8 cellular contexts compared by ENCODE assay signal in genomic region chr5:16552666-16553343, GRCh38.
DNase-seq lines count a peak whose midpoint lies in the region; ATAC-seq, FAIRE-seq and TF ChIP-seq lines count a peak whose summit lies in the region.

No MANE protein-coding gene starts in this region.

- no peaks in the 10 kb centered on the region for H3K36me3 ChIP-seq in HepG2 (replicated peaks in 1 of 2; ENCODE audit: control insufficient read depth in 1 of 2, insufficient read depth in 2 of 2, low read length in 2 of 2)

- FAIRE-seq in HepG2 (lab: Jason Lieb, UNC) = peak; percentile 77

- no peak for TF ChIP-seq POLR2A in HepG2 (IDR thresholded peaks at IDR 0.05; ENCODE audit: insufficient read depth in 1 of 2, low read depth in 2 of 2, low read length in 2 of 2)

- H3K27ac Mint-ChIP-seq in activated B cell treated with CpG ODN at 0.5 μM for 24 hours = no peak overlapping the region

- no peak overlapping the region for H3K9ac ChIP-seq in HepG2 (ENCODE audit: insufficient read depth, low read depth, low read length)

- ATAC-seq in HG02678 (IDR thresholded peaks at IDR 0.05; ENCODE audit: unreplicated experiment) (peak; percentile 80), activated B cell treated with CpG ODN at 0.5 μM for 24 hours (ENCODE audit: low read depth) (peak; percentile 79), HepG2 (peak; percentile 98)

- CTCF ChIA-PET in activated B cell treated with CpG ODN at 0.5 μM for 24 hours (lab: Charles Lee) (interaction anchor here (0.7 to 1.7 kb wide), 6 partner anchors 18 to 114 kb away, joined by 3 to 7 read pairs (median 4); no protein-coding TSS in a partner anchor), HepG2 (lab: Yijun Ruan, JAX; ENCODE audit: low intra/inter-chr PET ratio, low total read pairs) (interaction anchor here (0.9 to 1.5 kb wide), 2 partner anchors 63 to 65 kb away, joined by 3 to 10 read pairs; no protein-coding TSS in a partner anchor)

- POLR2A ChIA-PET in activated B cell treated with CpG ODN at 0.5 μM for 24 hours (lab: Charles Lee) (no interaction called here), HepG2 (lab: Yijun Ruan, JAX) (no interaction called here)

- H3K4me2 ChIP-seq in HepG2 (ENCODE audit: low read depth, low read length) = no peak overlapping the region

- no peaks in the 10 kb centered on the region for H3K9me3 ChIP-seq in HepG2 (ENCODE audit: low read length)

- no peaks in the 10 kb centered on the region for H3K36me3 Mint-ChIP-seq in activated B cell treated with CpG ODN at 0.5 μM for 24 hours (ENCODE audit: low read depth)

- no peaks in the 10 kb centered on the region for H3K9me3 Mint-ChIP-seq in activated B cell treated with CpG ODN at 0.5 μM for 24 hours

- no peak overlapping the region for H3K4me3 Mint-ChIP-seq in activated B cell treated with CpG ODN at 0.5 μM for 24 hours

- no peak for TF ChIP-seq CTCF in activated B cell treated with CpG ODN at 0.5 μM for 24 hours (IDR thresholded peaks at IDR 0.05)
- peak; percentile 68 for TF ChIP-seq CTCF in HepG2 (CRISPR knock-in tag; IDR thresholded peaks at IDR 0.05)

- intact Hi-C loops in activated B cell treated with CpG ODN at 0.5 μM for 24 hours (cut with micrococcal nuclease) (loop anchor here (1.0 kb wide), 1 partner anchor 86 kb away; no protein-coding TSS in a partner anchor), HepG2 (cut with micrococcal nuclease; ENCODE audit: unreplicated experiment) (loop anchor here (1.0 kb wide), 1 partner anchor 393 kb away; no protein-coding TSS in a partner anchor)

- peak; percentile 31; the same call in 1 of the 2 replicates for TF ChIP-seq RAD21 in HepG2 (CRISPR knock-in tag; IDR thresholded peaks at IDR 0.05)

- in situ Hi-C loops in HepG2 (cut with HindIII; ENCODE audit: extremely low pct_ligation_motif_present, low pct_unique_long_range_greater_than_20kb) = loop anchor here (5.0 kb wide), 1 partner anchor 66 kb away; no protein-coding TSS in a partner anchor

- H4K20me1 ChIP-seq in HepG2 (ENCODE audit: insufficient read depth, low read length) = no peaks in the 10 kb centered on the region

- H3K4me1 Mint-ChIP-seq in activated B cell treated with CpG ODN at 0.5 μM for 24 hours = peaks cover 34% of the 10 kb centered on the region

- TF ChIP-seq EP300 in HepG2 (IDR thresholded peaks at IDR 0.05; ENCODE audit: low read depth in 2 of 2, low read length in 2 of 2) (no peak), HepG2 (CRISPR knock-in tag; IDR thresholded peaks at IDR 0.05; ENCODE audit: borderline replicate concordance) (no peak)

- DNase-seq in SIG-M5 treated with dmso at 0.1 percent for 504 hours (lab: John Stamatoyannopoulos, UW; ENCODE audit: unreplicated experiment) (peak; percentile 75), SIG-M5 (lab: John Stamatoyannopoulos, UW) (no peak), NCI-H1105 (lab: John Stamatoyannopoulos, UW) (peak; percentile 29), activated B cell treated with CpG ODN at 0.5 μM for 24 hours (no peak), cerebellum (ENCODE audit: low spot score) (peak; percentile 82), HepG2 (ENCODE audit: low spot score) (peak; percentile 54)
- DNase-seq in stimulated activated CD8-positive, alpha-beta memory T cell treated with anti-CD3 and anti-CD28 coated beads, Interleukin-12 subunit alpha, Interleukin-12 subunit beta, amount 100 ng/mL, for 4 hours (ENCODE audit: low read depth) = peak; percentile 4

- H2AFZ ChIP-seq in HepG2 (ENCODE audit: low read length) = no peak overlapping the region

- H3K4me1 ChIP-seq in HepG2 (ENCODE audit: insufficient read depth, low read length) = peaks cover 9% of the 10 kb centered on the region; the same call in 1 of the 2 replicates

- no peak overlapping the region for H3K27ac ChIP-seq in HepG2 (ENCODE audit: extremely low read length, insufficient read depth, low read length)

- H3K27me3 Mint-ChIP-seq in activated B cell treated with CpG ODN at 0.5 μM for 24 hours = no peaks in the 10 kb centered on the region

- H3K79me2 ChIP-seq in HepG2 (ENCODE audit: insufficient read depth, low read length) = no peaks in the 10 kb centered on the region

- WGBS in HepG2 (ENCODE audit: low lambda C conversion rate) = 18% methylated on average over 7 of the region's 7 CpGs

- H3K4me3 ChIP-seq in HepG2 (replicated peaks in 1 of 3; ENCODE audit: insufficient read depth in 1 of 3, low read depth in 2 of 3, low read length in 3 of 3) = no peak overlapping the region

- no TSS peak for BruUV-seq in HepG2 (replicated peaks; lab: Mats Ljungman, UMichigan)

- H3K27me3 ChIP-seq in HepG2 (ENCODE audit: control insufficient read depth in 1 of 2, insufficient read depth in 2 of 2, low read length in 2 of 2) = no peaks in the 10 kb centered on the region

TF ChIP-seq in HepG2, 621 proteins besides CTCF, POLR2A, EP300 and RAD21 (continues in another document):
- TF ChIP-seq THRA (CRISPR knock-in tag; IDR thresholded peaks at IDR 0.05; ENCODE audit: borderline replicate concordance) (no peak), TAF1 (CRISPR knock-in tag; IDR thresholded peaks at IDR 0.05) (no peak), ZNF264 (CRISPR knock-in tag; IDR thresholded peaks at IDR 0.05) (no peak), GFI1 (CRISPR knock-in tag; IDR thresholded peaks at IDR 0.05; ENCODE audit: borderline replicate concordance) (no peak), THAP11 (CRISPR knock-in tag; IDR thresholded peaks at IDR 0.05) (no peak), ERF (CRISPR knock-in tag; IDR thresholded peaks at IDR 0.05) (no peak), HNRNPL (IDR thresholded peaks at IDR 0.05; ENCODE audit: low read depth, low read length) (no peak), MBNL3 (CRISPR knock-in tag; conservative IDR thresholded peaks at IDR 0.05) (no peak), SIN3B (IDR thresholded peaks at IDR 0.05; ENCODE audit: low read length) (no peak), ZNF567 (CRISPR knock-in tag; IDR thresholded peaks at IDR 0.05; ENCODE audit: borderline replicate concordance) (no peak), KMT2B (CRISPR knock-in tag; IDR thresholded peaks at IDR 0.05) (no peak), PAX8 (CRISPR knock-in tag; IDR thresholded peaks at IDR 0.05; ENCODE audit: borderline replicate concordance) (no peak), PAXIP1 (CRISPR knock-in tag; conservative IDR thresholded peaks at IDR 0.05) (no peak), STAG1 (CRISPR knock-in tag; IDR thresholded peaks at IDR 0.05) (peak; percentile 44), ZNF331 (CRISPR knock-in tag; IDR thresholded peaks at IDR 0.05) (peak; percentile 79; the same call in 1 of the 2 replicates), POGK (CRISPR knock-in tag; conservative IDR thresholded peaks at IDR 0.05) (no peak)

Comparison
In these comparisons a context has a peak if more than half of its experiments do, and no peak if none do; other contexts are left out.
1. DNase-seq: peak in SIG-M5 treated with dmso at 0.1 percent for 504 hours (single experiment), NCI-H1105 (single experiment), cerebellum (single experiment), HepG2 (single experiment) and stimulated activated CD8-positive, alpha-beta memory T cell treated with anti-CD3 and anti-CD28 coated beads, Interleukin-12 subunit alpha, Interleukin-12 subunit beta, amount 100 ng/mL, for 4 hours (single experiment); none in SIG-M5 (single experiment) and activated B cell treated with CpG ODN at 0.5 μM for 24 hours (single experiment).
2. Peak in every context shown above with its lines, with median percentiles within 50 percentile points of each other: ATAC-seq.